ENCODE assay signal across 21 cellular contexts in genomic region chr17:48006936-48007703, GRCh38. TPM values are rescaled to one million over a fixed set of nuclear protein-coding genes. Genes with fewer than 3 reads are reported as not detected.
"Had no signal": no experiment of that assay in that cellular context is flagged by ENCODE, and none has a peak within 500 bp of the region (broad histone marks: within the 10 kb centered on the region; RNA-seq: fewer than 3 reads in every experiment).

No MANE protein-coding gene starts in this region.

- H3K27ac Mint-ChIP-seq: activated B cell treated with CpG ODN at 0.5 μM for 24 hours; activated CD8-positive, alpha-beta T cell treated with anti-CD3 and anti-CD28 coated beads for 36 hours; activated naive CD4-positive, alpha-beta T cell treated with anti-CD3 and anti-CD28 coated beads for 36 hours; activated T-cell treated with anti-CD3 and anti-CD28 coated beads, Interleukin-2, amount 50 U/mL, for 24 hours had no signal

- H3K4me3 Mint-ChIP-seq: activated B cell treated with CpG ODN at 0.5 μM for 24 hours; activated CD8-positive, alpha-beta T cell treated with anti-CD3 and anti-CD28 coated beads for 36 hours; activated naive CD4-positive, alpha-beta T cell treated with anti-CD3 and anti-CD28 coated beads for 36 hours; activated T-cell treated with anti-CD3 and anti-CD28 coated beads, Interleukin-2, amount 50 U/mL, for 24 hours; naive B cell had no signal

- H3K9me3 Mint-ChIP-seq: activated B cell treated with CpG ODN at 0.5 μM for 24 hours; activated CD8-positive, alpha-beta T cell treated with anti-CD3 and anti-CD28 coated beads for 36 hours; activated naive CD4-positive, alpha-beta T cell treated with anti-CD3 and anti-CD28 coated beads for 36 hours; activated T-cell treated with anti-CD3 and anti-CD28 coated beads, Interleukin-2, amount 50 U/mL, for 24 hours; naive B cell had no signal

- DNase-seq: activated B cell treated with CpG ODN at 0.5 μM for 24 hours; activated CD4-positive, alpha-beta T cell treated with anti-CD3 and anti-CD28 coated beads for 48 hours; activated CD8-positive, alpha-beta T cell treated with anti-CD3 and anti-CD28 coated beads for 36 hours; activated naive CD4-positive, alpha-beta T cell treated with anti-CD3 and anti-CD28 coated beads for 36 hours; activated T-cell treated with anti-CD3 and anti-CD28 coated beads, Interleukin-2, amount 50 U/mL, for 24 hours; body of pancreas; caudate nucleus; colonic mucosa; gastrocnemius medialis; heart right ventricle; kidney glomerular epithelial cell; left ventricle myocardium superior; mesenchymal stem cell; mucosa of descending colon; naive B cell; nucleus accumbens; sigmoid colon; stimulated activated CD8-positive, alpha-beta memory T cell treated with anti-CD3 and anti-CD28 coated beads, Interleukin-4, amount 100 ng/mL, for 48 hours; stimulated activated naive CD4-positive, alpha-beta T cell; SW 1271; T-helper 2 cell had no signal

- ATAC-seq: activated CD8-positive, alpha-beta T cell treated with anti-CD3 and anti-CD28 coated beads for 36 hours; body of pancreas; gastrocnemius medialis; heart right ventricle; left ventricle myocardium superior; mucosa of descending colon had no signal

- H3K4me3 ChIP-seq: body of pancreas, colonic mucosa, gastrocnemius medialis, heart right ventricle, mucosa of descending colon, sigmoid colon had no signal

- H3K36me3 Mint-ChIP-seq: naive B cell had no signal

RNA-seq across cellular contexts. Expression of gene PRR15L, which starts 49.4 kb away (rescaled TPM):
- total RNA-seq: activated B cell treated with CpG ODN at 0.5 μM for 24 hours; activated CD8-positive, alpha-beta T cell treated with anti-CD3 and anti-CD28 coated beads for 36 hours; activated naive CD4-positive, alpha-beta T cell treated with anti-CD3 and anti-CD28 coated beads for 36 hours; heart right ventricle; left ventricle myocardium superior had no signal
- polyA plus RNA-seq: heart right ventricle had no signal
